7 cellular contexts compared by ENCODE assay signal in the genomic region with DNA sequence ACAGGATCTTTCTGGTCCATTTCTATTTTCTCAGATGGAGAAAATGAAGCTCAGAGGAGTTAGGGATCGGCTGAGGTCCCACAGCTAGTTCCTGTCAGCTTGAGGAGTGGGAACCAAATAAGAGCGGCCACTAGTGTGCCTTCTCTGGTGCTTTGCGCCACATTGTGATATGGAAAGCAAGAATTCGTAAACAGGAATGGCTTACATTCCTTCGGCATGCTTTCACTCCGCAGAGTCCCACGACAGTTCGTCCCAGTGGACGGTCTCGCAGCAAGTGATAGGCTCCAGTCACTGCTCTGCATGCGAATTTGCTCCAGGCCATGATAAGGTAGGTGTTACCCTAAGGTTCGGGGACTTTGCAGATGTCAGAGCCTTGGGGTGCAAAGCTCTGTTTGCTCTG. TPM values are rescaled to one million over a fixed set of nuclear protein-coding genes. Genes with fewer than 3 reads are reported as not detected.
"Had no signal": no experiment of that assay in that cellular context is flagged by ENCODE, and none has a peak within 500 bp of the region (broad histone marks: within the 10 kb centered on the region; RNA-seq: fewer than 3 reads in every experiment).

No MANE protein-coding gene starts in this region.

- H3K27ac ChIP-seq: GM23248 had no signal

- H2AFZ ChIP-seq: GM23248 had no signal

- H3K4me3 ChIP-seq: GM23248 had no signal

- DNase-seq: GM23248, H9, HCEC 1CT, KBM-7 had no signal

- H3K4me3 Mint-ChIP-seq: H9, IgD-negative memory B cell had no signal

- H3K9me3 Mint-ChIP-seq: H9, IgD-negative memory B cell had no signal

- H3K4me1 Mint-ChIP-seq: H9 had no signal

- H3K27ac Mint-ChIP-seq: H9, IgD-negative memory B cell had no signal

RNA-seq across cellular contexts. Expression of a gene that starts 41.5 kb away (rescaled TPM):
- total RNA-seq: GM23248, H1, H9, HT-29 had no signal
- polyA plus RNA-seq: GM23248, H1, IgD-negative memory B cell had no signal
